Comparison of ENCODE assay signal across 37 cellular contexts in the genomic region with DNA sequence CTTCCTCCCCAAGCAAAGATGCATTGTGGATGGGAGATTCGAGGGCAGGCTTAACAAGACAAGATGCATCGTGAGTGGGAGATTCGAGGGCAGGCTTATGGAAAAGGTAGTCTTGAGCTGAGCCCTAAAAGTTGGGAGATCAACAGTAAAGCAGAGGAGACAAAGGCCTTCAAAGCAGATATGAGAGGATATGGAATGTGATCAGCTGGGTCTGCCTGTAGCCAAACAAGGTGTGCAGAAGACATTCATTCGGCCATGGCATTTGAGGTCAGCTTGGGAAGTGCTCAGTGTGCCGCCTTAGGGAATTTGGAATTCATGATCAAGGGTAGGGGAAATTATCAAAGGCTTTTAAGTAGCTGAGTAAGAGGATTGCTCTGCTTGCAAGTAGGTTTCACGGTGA. TPM values are rescaled to one million over a fixed set of nuclear protein-coding genes. Genes with fewer than 3 reads are reported as not detected.
"Had no signal": no experiment of that assay in that cellular context is flagged by ENCODE, and none has a peak within 500 bp of the region (broad histone marks: within the 10 kb centered on the region; RNA-seq: fewer than 3 reads in every experiment).

No MANE protein-coding gene starts in this region.

- H3K27ac Mint-ChIP-seq: activated B cell treated with CpG ODN at 0.5 μM for 24 hours; activated CD4-positive, alpha-beta memory T cell treated with anti-CD3 and anti-CD28 coated beads for 36 hours; activated CD4-positive, alpha-beta T cell treated with anti-CD3 and anti-CD28 coated beads, Interleukin-2, amount 10 ng/mL, durations not matched to agents 24 days and 14 days; activated CD8-positive, alpha-beta T cell treated with anti-CD3 and anti-CD28 coated beads for 36 hours; activated naive CD4-positive, alpha-beta T cell treated with anti-CD3 and anti-CD28 coated beads for 36 hours; activated naive CD8-positive, alpha-beta T cell treated with anti-CD3 and anti-CD28 coated beads for 36 hours; activated T-cell treated with anti-CD3 and anti-CD28 coated beads, Interleukin-2, amount 50 U/mL, for 72 hours; activated T-helper 1 cell treated with anti-CD3 and anti-CD28 coated beads, Interleukin-12 subunit alpha, Interleukin-12 subunit beta, Interleukin-2, Interleukin-4 antibody, amounts not matched to agents 30 ng/mL and 10 ng/mL and 1 ng/mL, durations not matched to agents 14 hours and 24 hours and 36 hours; activated T-helper 17 cell treated with anti-CD3 and anti-CD28 coated beads, Interleukin-2, amount 50 U/mL, for 72 hours; T-helper 1 cell treated with Interleukin-12 subunit alpha and Interleukin-12 subunit beta and Interleukin-4 antibody, amounts not matched to agents 30 μg/mL and 1 μg/mL, for 36 hours; T-helper 2 cell treated with Interferon-gamma antibody and Interleukin-4, amounts not matched to agents 5 μg/mL and 100 μg/mL, for 36 hours had no signal

- ATAC-seq: activated CD8-positive, alpha-beta T cell treated with anti-CD3 and anti-CD28 coated beads for 36 hours; activated naive CD4-positive, alpha-beta T cell treated with anti-CD3 and anti-CD28 coated beads, Interleukin-2, amount 50 U/mL, for 72 hours; activated T-cell treated with anti-CD3 and anti-CD28 coated beads, Interleukin-2, amount 50 U/mL, for 4 hours; activated T-cell treated with anti-CD3 and anti-CD28 coated beads, Interleukin-2, amount 50 U/mL, for 72 hours; activated T-helper 17 cell treated with anti-CD3 and anti-CD28 coated beads, Interleukin-2, amount 50 U/mL, for 72 hours; body of pancreas had no signal

- DNase-seq: activated B cell treated with CpG ODN at 0.5 μM for 24 hours; activated CD4-positive, alpha-beta memory T cell treated with anti-CD3 and anti-CD28 coated beads for 36 hours; activated CD4-positive, alpha-beta T cell treated with anti-CD3 and anti-CD28 coated beads for 4 hours; activated CD4-positive, alpha-beta T cell treated with anti-CD3 and anti-CD28 coated beads, Interleukin-2, amount 10 ng/mL, durations not matched to agents 24 days and 14 days; activated CD4-positive, alpha-beta T cell treated with anti-CD3 and anti-CD28 coated beads, Interleukin-2, amount 50 U/mL, for 1 hour; activated CD4-positive, alpha-beta T cell treated with anti-CD3 and anti-CD28 coated beads, Interleukin-2, amount 50 U/mL, for 4 hours; activated CD4-positive, CD25-positive, alpha-beta regulatory T cell treated with anti-CD3 and anti-CD28 coated beads, Interleukin-2, amount 50 U/mL, for 72 hours; activated CD8-positive, alpha-beta memory T cell treated with anti-CD3 and anti-CD28 coated beads, Interleukin-2, amount 50 U/mL, for 4 hours; activated CD8-positive, alpha-beta T cell treated with anti-CD3 and anti-CD28 coated beads for 36 hours; activated effector memory CD4-positive, alpha-beta T cell treated with anti-CD3 and anti-CD28 coated beads, Interleukin-2, amount 50 U/mL, for 16 hours; activated gamma-delta T cell treated with Interleukin-2 at 50 U/mL for 16 hours; activated naive CD4-positive, alpha-beta T cell; activated naive CD4-positive, alpha-beta T cell treated with anti-CD3 and anti-CD28 coated beads for 36 hours; activated naive CD4-positive, alpha-beta T cell treated with anti-CD3 and anti-CD28 coated beads, Interleukin-2, amount 50 U/mL, for 16 hours; activated naive CD8-positive, alpha-beta T cell treated with anti-CD3 and anti-CD28 coated beads for 36 hours; activated T-cell treated with anti-CD3 and anti-CD28 coated beads for 4 hours; activated T-cell treated with anti-CD3 and anti-CD28 coated beads, Interleukin-2, amount 50 U/mL, for 1 hour; activated T-cell treated with anti-CD3 and anti-CD28 coated beads, Interleukin-2, amount 50 U/mL, for 4 hours; activated T-cell treated with anti-CD3 and anti-CD28 coated beads, Interleukin-2, amount 50 U/mL, for 72 hours; adrenal gland; amniotic stem cell; aorta; body of pancreas; brain microvascular endothelial cell; central memory CD4-positive, alpha-beta T cell; T-helper 1 cell; T-helper 2 cell; T-helper 9 cell had no signal

- H3K36me3 Mint-ChIP-seq: activated CD4-positive, alpha-beta memory T cell treated with anti-CD3 and anti-CD28 coated beads for 36 hours; activated naive CD4-positive, alpha-beta T cell treated with anti-CD3 and anti-CD28 coated beads, Interleukin-2, amount 50 U/mL, for 72 hours; activated naive CD8-positive, alpha-beta T cell treated with anti-CD3 and anti-CD28 coated beads for 36 hours had no signal

- H3K9me3 Mint-ChIP-seq: activated CD8-positive, alpha-beta T cell treated with anti-CD3 and anti-CD28 coated beads for 36 hours; activated naive CD4-positive, alpha-beta T cell treated with anti-CD3 and anti-CD28 coated beads for 36 hours; activated naive CD8-positive, alpha-beta T cell treated with anti-CD3 and anti-CD28 coated beads for 36 hours; activated T-helper 17 cell treated with anti-CD3 and anti-CD28 coated beads, Interleukin-2, amount 50 U/mL, for 72 hours had no signal

- H3K9me3 ChIP-seq: adrenal gland, body of pancreas, breast epithelium had no signal

- H3K27me3 Mint-ChIP-seq: activated B cell treated with CpG ODN at 0.5 μM for 24 hours; activated CD4-positive, alpha-beta memory T cell treated with anti-CD3 and anti-CD28 coated beads for 36 hours; activated CD4-positive, alpha-beta T cell treated with anti-CD3 and anti-CD28 coated beads, Interleukin-2, amount 10 ng/mL, durations not matched to agents 24 days and 14 days; activated CD8-positive, alpha-beta T cell treated with anti-CD3 and anti-CD28 coated beads for 36 hours; activated naive CD8-positive, alpha-beta T cell treated with anti-CD3 and anti-CD28 coated beads for 36 hours; activated T-helper 17 cell treated with anti-CD3 and anti-CD28 coated beads, Interleukin-2, amount 50 U/mL, for 72 hours had no signal

- H3K27ac ChIP-seq: adrenal gland, body of pancreas, brain microvascular endothelial cell, breast epithelium had no signal

- H3K36me3 ChIP-seq: adrenal gland, brain microvascular endothelial cell, breast epithelium had no signal

- H3K27me3 ChIP-seq: adrenal gland, body of pancreas, brain microvascular endothelial cell, breast epithelium had no signal

- H3K4me1 Mint-ChIP-seq: activated B cell treated with CpG ODN at 0.5 μM for 24 hours; activated CD4-positive, alpha-beta T cell treated with anti-CD3 and anti-CD28 coated beads, Interleukin-2, amount 10 ng/mL, durations not matched to agents 24 days and 14 days; activated naive CD8-positive, alpha-beta T cell treated with anti-CD3 and anti-CD28 coated beads for 36 hours; activated T-helper 17 cell treated with anti-CD3 and anti-CD28 coated beads, Interleukin-2, amount 50 U/mL, for 72 hours had no signal

- H3K4me3 ChIP-seq: adrenal gland, body of pancreas, breast epithelium had no signal

- H3K4me3 Mint-ChIP-seq: activated B cell treated with CpG ODN at 0.5 μM for 24 hours; activated CD4-positive, alpha-beta memory T cell treated with anti-CD3 and anti-CD28 coated beads for 36 hours; activated CD4-positive, alpha-beta T cell treated with anti-CD3 and anti-CD28 coated beads, Interleukin-2, amount 10 ng/mL, durations not matched to agents 24 days and 14 days; activated CD8-positive, alpha-beta T cell treated with anti-CD3 and anti-CD28 coated beads for 36 hours; activated naive CD4-positive, alpha-beta T cell treated with anti-CD3 and anti-CD28 coated beads for 36 hours; activated naive CD8-positive, alpha-beta T cell treated with anti-CD3 and anti-CD28 coated beads for 36 hours; activated T-cell treated with anti-CD3 and anti-CD28 coated beads, Interleukin-2, amount 50 U/mL, for 4 hours; activated T-cell treated with anti-CD3 and anti-CD28 coated beads, Interleukin-2, amount 50 U/mL, for 72 hours; activated T-helper 1 cell treated with anti-CD3 and anti-CD28 coated beads, Interleukin-12 subunit alpha, Interleukin-12 subunit beta, Interleukin-2, Interleukin-4 antibody, amounts not matched to agents 30 ng/mL and 10 ng/mL and 1 ng/mL, durations not matched to agents 14 hours and 24 hours and 36 hours; activated T-helper 17 cell treated with anti-CD3 and anti-CD28 coated beads, Interleukin-2, amount 50 U/mL, for 72 hours; T-helper 1 cell treated with Interleukin-12 subunit alpha and Interleukin-12 subunit beta and Interleukin-4 antibody, amounts not matched to agents 30 μg/mL and 1 μg/mL, for 36 hours; T-helper 2 cell treated with Interferon-gamma antibody and Interleukin-4, amounts not matched to agents 5 μg/mL and 100 μg/mL, for 36 hours had no signal

RNA-seq across cellular contexts. Expression of a gene that starts 39.5 kb away (rescaled TPM):
- total RNA-seq: activated B cell treated with CpG ODN at 0.5 μM for 24 hours; activated CD4-positive, alpha-beta memory T cell treated with anti-CD3 and anti-CD28 coated beads for 36 hours; activated CD4-positive, alpha-beta T cell treated with anti-CD3 and anti-CD28 coated beads, Interleukin-2, amount 10 ng/mL, durations not matched to agents 24 days and 14 days; activated CD8-positive, alpha-beta memory T cell treated with anti-CD3 and anti-CD28 coated beads for 36 hours; activated CD8-positive, alpha-beta T cell treated with anti-CD3 and anti-CD28 coated beads for 36 hours; activated naive CD4-positive, alpha-beta T cell treated with anti-CD3 and anti-CD28 coated beads for 36 hours; activated naive CD4-positive, alpha-beta T cell treated with anti-CD3 and anti-CD28 coated beads, Interleukin-2, amount 50 U/mL, for 72 hours; activated naive CD8-positive, alpha-beta T cell treated with anti-CD3 and anti-CD28 coated beads for 36 hours; activated T-cell treated with anti-CD3 and anti-CD28 coated beads, Interleukin-2, amount 50 U/mL, for 4 hours; activated T-cell treated with anti-CD3 and anti-CD28 coated beads, Interleukin-2, amount 50 U/mL, for 72 hours; activated T-helper 1 cell treated with anti-CD3 and anti-CD28 coated beads, Interleukin-12 subunit alpha, Interleukin-12 subunit beta, Interleukin-2, Interleukin-4 antibody, amounts not matched to agents 30 ng/mL and 10 ng/mL and 1 ng/mL, durations not matched to agents 14 hours and 24 hours and 36 hours; activated T-helper 17 cell treated with anti-CD3 and anti-CD28 coated beads, Interleukin-2, amount 50 U/mL, for 72 hours; astrocyte; cardiac septum had no signal
